8 cellular contexts compared by ENCODE assay signal in the genomic region with DNA sequence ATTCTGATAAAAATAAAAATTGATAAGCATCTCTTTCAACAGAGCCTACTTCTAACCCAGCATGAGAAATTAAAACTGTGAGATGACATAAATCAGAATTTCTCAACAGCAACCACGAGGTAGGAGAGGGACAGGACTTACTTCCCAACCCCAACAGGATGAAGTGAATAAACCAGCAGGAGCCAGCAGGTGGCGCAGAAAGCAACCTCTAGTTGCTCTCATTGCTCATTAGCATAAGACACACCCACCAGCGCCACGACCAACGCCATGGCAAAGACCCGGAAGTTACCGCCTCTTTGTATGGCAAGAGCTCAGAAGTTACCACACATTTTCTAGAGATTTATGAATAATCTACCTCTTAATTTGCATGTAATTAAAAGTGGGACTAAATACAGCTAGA.
DNase-seq lines count a peak whose midpoint lies in the region; ATAC-seq and TF ChIP-seq lines count a peak whose summit lies in the region.

No MANE protein-coding gene starts in this region.

- no peak overlapping the region for H2AFZ ChIP-seq in neural progenitor cell (replicated peaks)

- no peaks in the 10 kb centered on the region for H3K36me3 Mint-ChIP-seq in endothelial cell (ENCODE audit: low read depth, unreplicated experiment)
- no peaks in the 10 kb centered on the region for H3K36me3 Mint-ChIP-seq in neural progenitor cell

- H3K36me3 ChIP-seq in RWPE2 (ENCODE audit: low read depth) (no peaks in the 10 kb centered on the region), neural progenitor cell (no peaks in the 10 kb centered on the region)

- H3K9me3 Mint-ChIP-seq in endothelial cell (ENCODE audit: unreplicated experiment) (no peaks in the 10 kb centered on the region), neural progenitor cell (no peaks in the 10 kb centered on the region)

- no peak overlapping the region for H3K4me3 ChIP-seq in RWPE2 (ENCODE audit: severe bottlenecking)
- no peak overlapping the region for H3K4me3 ChIP-seq in neural progenitor cell

- H3K4me1 Mint-ChIP-seq in endothelial cell (ENCODE audit: unreplicated experiment) (no peaks in the 10 kb centered on the region), neural progenitor cell (no peaks in the 10 kb centered on the region)

- no peaks in the 10 kb centered on the region for H4K20me1 ChIP-seq in neural progenitor cell (ENCODE audit: low read depth)

- ATAC-seq in GM21447 (IDR thresholded peaks at IDR 0.05; ENCODE audit: unreplicated experiment), result peak; percentile 89
- peak; percentile 97 for ATAC-seq in RWPE2 (ENCODE audit: low read depth)
- ATAC-seq in HG03108 (IDR thresholded peaks at IDR 0.05; ENCODE audit: unreplicated experiment), result no peak

- H3K27ac Mint-ChIP-seq in endothelial cell (ENCODE audit: unreplicated experiment), result no peak overlapping the region
- H3K27ac Mint-ChIP-seq in neural progenitor cell, result no peak overlapping the region

- no peaks in the 10 kb centered on the region for H3K9me3 ChIP-seq in RWPE2 (ENCODE audit: severe bottlenecking)
- H3K9me3 ChIP-seq in neural progenitor cell (ENCODE audit: low read depth), result no peaks in the 10 kb centered on the region

- TF ChIP-seq CTCF in RWPE2 (IDR thresholded peaks at IDR 0.05; ENCODE audit: poor library complexity, severe bottlenecking) (peak; percentile 85), endothelial cell (IDR thresholded peaks at IDR 0.05; ENCODE audit: unreplicated experiment) (no peak), neural progenitor cell (IDR thresholded peaks at IDR 0.05) (peak; percentile 62)

- no peaks in the 10 kb centered on the region for H3K27me3 ChIP-seq in RWPE2 (ENCODE audit: insufficient read depth, poor library complexity, severe bottlenecking)
- no peaks in the 10 kb centered on the region for H3K27me3 ChIP-seq in neural progenitor cell

- H3F3A ChIP-seq in neural progenitor cell (ENCODE audit: low read depth), result no peaks in the 10 kb centered on the region

- H3K4me1 ChIP-seq in RWPE2 (ENCODE audit: insufficient read depth, poor library complexity, severe bottlenecking) (peaks cover 4% of the 10 kb centered on the region), neural progenitor cell (no peaks in the 10 kb centered on the region)

- no peaks in the 10 kb centered on the region for H3K27me3 Mint-ChIP-seq in endothelial cell (ENCODE audit: unreplicated experiment)
- H3K27me3 Mint-ChIP-seq in neural progenitor cell (ENCODE audit: insufficient read depth, low read depth), result peaks cover 2% of the 10 kb centered on the region

- no peak overlapping the region for H3K4me3 Mint-ChIP-seq in endothelial cell (ENCODE audit: unreplicated experiment)
- H3K4me3 Mint-ChIP-seq in neural progenitor cell, result no peak overlapping the region

- in situ Hi-C loops in KBM-7 (cut with MboI; ENCODE audit: low pct_unique_long_range_greater_than_20kb, low sequenced_read_pairs), result no loop called here

- no peak overlapping the region for H3K9ac ChIP-seq in neural progenitor cell

- DNase-seq in DMS53 (lab: John Stamatoyannopoulos, UW) (peak; percentile 94), KBM-7 (peak; percentile 83), RWPE2 (ENCODE audit: low spot score) (peak; percentile 88), endothelial cell (ENCODE audit: low spot score) (peak; percentile 64), neural progenitor cell (ENCODE audit: low spot score) (peak; percentile 78), amniotic stem cell (lab: John Stamatoyannopoulos, UW) (no peak)

- H3K4me2 ChIP-seq in neural progenitor cell, result no peak overlapping the region

- no peaks in the 10 kb centered on the region for H3K79me2 ChIP-seq in neural progenitor cell (ENCODE audit: low read depth)

- H3K27ac ChIP-seq in RWPE2 (ENCODE audit: poor library complexity, severe bottlenecking), result no peak overlapping the region
- H3K27ac ChIP-seq in neural progenitor cell, result no peak overlapping the region
